8 cellular contexts compared by ENCODE assay signal in the genomic region with DNA sequence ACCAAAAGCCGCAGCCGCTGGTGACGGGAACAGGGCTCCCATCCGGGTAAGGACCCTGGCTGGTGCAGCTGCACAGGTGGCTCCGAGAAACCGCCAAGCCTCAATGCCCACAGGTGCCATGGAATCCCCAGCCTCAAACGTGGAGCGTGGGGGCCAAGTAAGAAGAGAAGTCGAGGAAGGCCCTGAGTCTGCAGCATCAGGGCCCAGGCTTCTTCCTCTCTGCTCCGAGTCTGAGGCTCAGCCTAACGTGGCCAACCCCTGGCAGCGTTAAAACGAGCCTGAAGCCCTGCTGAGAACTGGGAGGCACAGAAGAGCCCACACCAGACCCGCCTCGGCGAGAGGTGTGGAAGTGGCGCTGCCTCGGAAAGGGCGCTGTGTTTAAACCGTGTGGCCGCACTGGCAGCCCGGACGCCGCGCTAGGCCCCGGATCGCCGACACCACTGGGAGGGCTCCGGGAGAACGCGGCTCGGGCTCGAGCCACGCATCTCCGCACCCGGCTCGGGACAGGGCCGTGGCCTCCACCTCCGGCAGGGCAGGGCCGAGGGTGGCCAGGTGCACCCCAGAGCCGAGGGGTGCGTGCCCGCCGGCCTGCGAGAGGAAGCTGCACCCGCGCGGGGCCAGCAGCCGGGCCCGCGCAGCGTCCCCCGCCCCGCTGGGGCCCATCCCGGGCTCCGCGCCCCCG. TPM values are rescaled to one million over a fixed set of nuclear protein-coding genes. Genes with fewer than 3 reads are reported as not detected.
DNase-seq lines count a peak whose midpoint lies in the region; ATAC-seq and TF ChIP-seq lines count a peak whose summit lies in the region.

No MANE protein-coding gene starts in this region.

- TF ChIP-seq CTCF in GM10266 (IDR thresholded peaks at IDR 0.05; ENCODE audit: control insufficient read depth, insufficient read depth, low read depth, missing control alignments), result no peak

- peak; percentile 20 for ATAC-seq in GM18498 (IDR thresholded peaks at IDR 0.05; ENCODE audit: unreplicated experiment)

- peak overlapping the region; percentile 75 for H3K4me3 ChIP-seq in H7 (ENCODE audit: insufficient read depth, low read depth, low read length)
- H3K4me3 ChIP-seq in muscle layer of colon (ENCODE audit: low read depth in 1 of 2, low read length in 2 of 2), result peak overlapping the region in 1 of 2 donors; percentile 47

- H3K4me1 ChIP-seq in muscle layer of colon (ENCODE audit: insufficient read depth, low read length), result peaks cover 15% of the 10 kb centered on the region

- H3K9ac ChIP-seq in muscle layer of colon (ENCODE audit: low read length), result no peak overlapping the region

- peak overlapping the region; percentile 35 for H3K27ac ChIP-seq in muscle layer of colon (ENCODE audit: low read depth, low read length)

- peaks cover 3% of the 10 kb centered on the region for H3K27me3 ChIP-seq in H7 (ENCODE audit: control insufficient read depth, insufficient read depth, low read length)
- H3K27me3 ChIP-seq in muscle layer of colon (ENCODE audit: control insufficient read depth in 1 of 2, insufficient read depth in 2 of 2, low read length in 2 of 2), result no peaks in the 10 kb centered on the region

- H3K36me3 ChIP-seq in H7 (replicated peaks; ENCODE audit: control insufficient read depth, insufficient read depth, low read length) (peaks cover 26% of the 10 kb centered on the region), muscle layer of colon (ENCODE audit: insufficient read depth, low read length) (peaks cover 24% of the 10 kb centered on the region)

- DNase-seq in H7, result peak; percentile 78
- peak; percentile 46 for DNase-seq in NCI-H69 (lab: John Stamatoyannopoulos, UW)
- DNase-seq in dermis blood vessel endothelial cell, result peak; percentile 41
- DNase-seq in NCI-H2171 (lab: John Stamatoyannopoulos, UW), result no peak
- DNase-seq in NCI-H226, result no peak
- DNase-seq in GM10266 (ENCODE audit: extremely low spot score), result no peak

- no peaks in the 10 kb centered on the region for H3K9me3 ChIP-seq in muscle layer of colon (ENCODE audit: low read length)

RNA-seq across cellular contexts. Expression of a gene that starts 0.7 kb away (rescaled TPM):
- total RNA-seq in H7 (2014; rRNA removed; shearing (Covaris generic)), result 66.3 and 92.1 TPM in 2 replicates
- 16.8 and 18.4 TPM in 2 replicates for total RNA-seq in dermis blood vessel endothelial cell

RNA-seq across cellular contexts. Expression of a gene that starts 10.9 kb away (rescaled TPM):
- total RNA-seq in H7 (2014; rRNA removed; shearing (Covaris generic)), result 41.8 and 49.1 TPM in 2 replicates
- 30.8 and 31.1 TPM in 2 replicates for total RNA-seq in dermis blood vessel endothelial cell

RNA-seq across cellular contexts. Expression of a gene that starts 15.9 kb away (rescaled TPM):
- total RNA-seq in H7 (2014; rRNA removed; shearing (Covaris generic)), result 30.3 and 38.2 TPM in 2 replicates
- total RNA-seq in dermis blood vessel endothelial cell, result 34.2 and 43.1 TPM in 2 replicates

RNA-seq across cellular contexts. Expression of a gene that starts 29.2 kb away (rescaled TPM):
- total RNA-seq in H7 (2014; rRNA removed; shearing (Covaris generic)), result 89.6 and 97.1 TPM in 2 replicates
- 65.3 and 89.3 TPM in 2 replicates for total RNA-seq in dermis blood vessel endothelial cell

RNA-seq across cellular contexts. Expression of a gene that starts 37.9 kb away (rescaled TPM):
- 74.5 and 78.8 TPM in 2 replicates for total RNA-seq in H7 (2014; rRNA removed; shearing (Covaris generic))
- total RNA-seq in dermis blood vessel endothelial cell, result 32.5 and 58.2 TPM in 2 replicates

Comparison
In these comparisons a context has a peak if more than half of its experiments do, and no peak if none do; other contexts are left out.
1. DNase-seq: peak in H7 (single experiment), NCI-H69 (single experiment) and dermis blood vessel endothelial cell (single experiment); none in NCI-H2171 (single experiment), NCI-H226 (single experiment) and GM10266 (single experiment).